ENCODE assay signal across 28 cellular contexts in the genomic region with DNA sequence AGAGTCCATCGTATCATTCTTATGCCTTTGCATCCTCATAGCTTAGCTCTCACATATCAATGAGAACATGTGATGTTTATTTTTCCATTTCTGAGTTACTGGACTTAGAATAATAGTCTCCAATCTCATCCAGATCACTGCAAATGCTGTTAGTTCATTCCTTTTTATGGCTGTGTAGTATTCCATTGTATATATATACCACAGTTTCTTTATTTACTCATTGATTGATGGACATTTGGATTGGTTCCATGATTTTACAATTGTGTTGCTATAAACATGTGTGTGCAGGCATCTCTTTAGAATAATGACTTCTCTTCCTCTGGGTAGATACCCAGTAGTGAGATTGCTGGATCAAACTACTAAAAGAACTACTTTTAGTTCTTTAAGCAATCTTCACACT.
"Had no signal": no experiment of that assay in that cellular context is flagged by ENCODE, and none has a peak within 500 bp of the region (broad histone marks: within the 10 kb centered on the region; RNA-seq: fewer than 3 reads in every experiment).

No MANE protein-coding gene starts in this region.

- DNase-seq: dermis blood vessel endothelial cell; dorsolateral prefrontal cortex; effector CD4-positive, alpha-beta T cell; effector memory CD4-positive, alpha-beta T cell; erythroblast; esophagus squamous epithelium; foreskin fibroblast; foreskin melanocyte; gastrocnemius medialis; glutamatergic neuron; head of caudate nucleus; heart right ventricle; hippocampal formation; left cardiac atrium; left lung; left ventricle myocardium superior; lower lobe of right lung; mesenchymal stem cell; mucosa of descending colon; naive B cell had no signal

- H3K9me3 ChIP-seq: esophagus squamous epithelium, gastrocnemius medialis, lower lobe of right lung, mucosa of descending colon had no signal

- ATAC-seq: esophagus mucosa, gastrocnemius medialis, heart right ventricle, left cardiac atrium, left lung, left ventricle myocardium superior, lower lobe of right lung, mucosa of descending colon had no signal

- H3K27me3 Mint-ChIP-seq: naive B cell had no signal

- H3K4me1 ChIP-seq: esophagus squamous epithelium, heart right ventricle, left lung, lower lobe of right lung had no signal

- H3K27me3 ChIP-seq: dorsolateral prefrontal cortex, esophagus squamous epithelium, gastrocnemius medialis, heart right ventricle, left lung had no signal

- H3K4me3 Mint-ChIP-seq: mesothelial cell of epicardium, naive B cell had no signal

- H3K4me1 Mint-ChIP-seq: mesothelial cell of epicardium had no signal

- FAIRE-seq: colon, endometrium, islet of Langerhans, keratinocyte had no signal

- H3K27ac Mint-ChIP-seq: mesothelial cell of epicardium, naive B cell had no signal

- H3K36me3 Mint-ChIP-seq: mesothelial cell of epicardium had no signal

- H3K36me3 ChIP-seq: esophagus squamous epithelium, gastrocnemius medialis, heart right ventricle, left lung, lower lobe of right lung had no signal

- H3K4me3 ChIP-seq: coronary artery, dorsolateral prefrontal cortex, esophagus squamous epithelium, gastrocnemius medialis, heart right ventricle, left lung, lower lobe of right lung, mucosa of descending colon had no signal

- H3K27ac ChIP-seq: coronary artery, dorsolateral prefrontal cortex, epithelial cell of prostate, esophagus squamous epithelium, heart right ventricle, left lung, lower lobe of right lung had no signal
